In the genomic region with DNA sequence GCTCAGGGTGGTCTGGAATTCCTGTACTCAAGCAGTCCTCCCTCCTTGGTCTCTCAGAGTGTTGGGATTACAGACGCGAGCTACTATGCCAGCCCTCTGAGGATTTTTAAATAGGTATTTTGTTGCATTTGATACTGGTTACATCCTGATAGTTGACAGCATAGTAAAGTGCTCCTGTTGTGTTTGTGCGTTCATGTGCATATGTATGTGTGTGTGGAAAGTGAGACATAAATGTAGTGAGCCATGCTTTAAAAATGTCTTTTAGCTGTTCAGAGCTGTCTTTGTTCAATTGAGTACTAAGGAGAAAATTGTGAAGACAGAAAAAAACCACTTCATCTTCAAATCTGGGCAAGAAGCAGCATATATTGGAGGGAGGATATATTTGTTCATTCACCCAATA, we compare ENCODE assay signal across 14 cellular contexts.
"Had no signal": no experiment of that assay in that cellular context is flagged by ENCODE, and none has a peak within 500 bp of the region (broad histone marks: within the 10 kb centered on the region; RNA-seq: fewer than 3 reads in every experiment).

No MANE protein-coding gene starts in this region.

- H3K9me3 Mint-ChIP-seq: activated naive CD4-positive, alpha-beta T cell treated with anti-CD3 and anti-CD28 coated beads for 36 hours; activated T-helper 17 cell treated with anti-CD3 and anti-CD28 coated beads, Interleukin-2, amount 50 U/mL, for 72 hours; nephron progenitor cell had no signal

- ATAC-seq: activated T-helper 17 cell treated with anti-CD3 and anti-CD28 coated beads, Interleukin-2, amount 50 U/mL, for 72 hours; gastrocnemius medialis; heart right ventricle; pancreas had no signal

- H3K27me3 ChIP-seq: gastrocnemius medialis, heart right ventricle, pancreas, thyroid gland, uterus had no signal

- H3K4me3 ChIP-seq: coronary artery, gastrocnemius medialis, heart right ventricle, pancreas, thyroid gland, uterus had no signal

- H3K4me3 Mint-ChIP-seq: activated naive CD4-positive, alpha-beta T cell treated with anti-CD3 and anti-CD28 coated beads for 36 hours; activated T-helper 17 cell treated with anti-CD3 and anti-CD28 coated beads, Interleukin-2, amount 50 U/mL, for 72 hours; nephron progenitor cell had no signal

- DNase-seq: activated CD4-positive, alpha-beta T cell treated with anti-CD3 and anti-CD28 coated beads for 4 hours; activated naive CD4-positive, alpha-beta T cell treated with anti-CD3 and anti-CD28 coated beads for 36 hours; activated T-cell treated with anti-CD3 and anti-CD28 coated beads for 4 hours; central memory CD4-positive, alpha-beta T cell; effector CD8-positive, alpha-beta T cell; gastrocnemius medialis; heart right ventricle; nephron progenitor cell; pancreas; stimulated activated CD4-positive, alpha-beta T cell treated with anti-CD3 and anti-CD28 coated beads, Interleukin-4, amount 100 ng/mL, for 4 hours; thyroid gland; uterus had no signal

- H3K27ac Mint-ChIP-seq: activated naive CD4-positive, alpha-beta T cell treated with anti-CD3 and anti-CD28 coated beads for 36 hours; activated T-helper 17 cell treated with anti-CD3 and anti-CD28 coated beads, Interleukin-2, amount 50 U/mL, for 72 hours; nephron progenitor cell had no signal

- H3K27me3 Mint-ChIP-seq: activated T-helper 17 cell treated with anti-CD3 and anti-CD28 coated beads, Interleukin-2, amount 50 U/mL, for 72 hours had no signal

- H3K9me3 ChIP-seq: gastrocnemius medialis, heart right ventricle, pancreas, thyroid gland, uterus had no signal

- H3K36me3 ChIP-seq: gastrocnemius medialis, heart right ventricle, pancreas, thyroid gland, uterus had no signal

- H3K27ac ChIP-seq: coronary artery, gastrocnemius medialis, heart right ventricle, pancreas, thyroid gland had no signal
